26 cellular contexts compared by ENCODE assay signal in genomic region chr1:36918604-36919003, GRCh38.
"Had no signal": no experiment of that assay in that cellular context is flagged by ENCODE, and none has a peak within 500 bp of the region (broad histone marks: within the 10 kb centered on the region; RNA-seq: fewer than 3 reads in every experiment).

No MANE protein-coding gene starts in this region.

- H3K4me3 ChIP-seq: colonic mucosa, gastroesophageal sphincter, heart left ventricle, hepatocyte, right lobe of liver, smooth muscle cell, suprapubic skin, transverse colon had no signal

- H3K4me1 ChIP-seq: colonic mucosa, foreskin keratinocyte, gastroesophageal sphincter, heart left ventricle, parathyroid adenoma, right lobe of liver, suprapubic skin, transverse colon had no signal

- H3K27me3 ChIP-seq: colonic mucosa, foreskin keratinocyte, hepatocyte, right lobe of liver had no signal

- ATAC-seq: esophagus mucosa; foreskin keratinocyte; gastroesophageal sphincter; heart left ventricle; left lobe of liver; natural killer cell; right lobe of liver; stimulated activated naive CD8-positive, alpha-beta T cell treated with anti-CD3 and anti-CD28 coated beads, Interleukin-15, amount 100 ng/mL, for 72 hours had no signal

- H2AFZ ChIP-seq: hepatocyte, parathyroid adenoma had no signal

- H3K9ac ChIP-seq: parathyroid adenoma had no signal

- H3K9me3 ChIP-seq: colonic mucosa, neutrophil, right lobe of liver, suprapubic skin, transverse colon had no signal

- H3K27ac ChIP-seq: colonic mucosa, epithelial cell of prostate, foreskin keratinocyte, gastroesophageal sphincter, heart left ventricle, hepatocyte, neutrophil, parathyroid adenoma, right lobe of liver, suprapubic skin, transverse colon had no signal

- H3K4me2 ChIP-seq: hepatocyte, smooth muscle cell had no signal

- DNase-seq: central memory CD4-positive, alpha-beta T cell; colonic mucosa; dermis blood vessel endothelial cell; foreskin keratinocyte; heart left ventricle; kidney; mesendoderm; natural killer cell; right lobe of liver; stimulated activated CD4-positive, alpha-beta T cell treated with anti-CD3 and anti-CD28 coated beads, Interleukin-12 subunit alpha, Interleukin-12 subunit beta, amount 100 ng/mL, for 4 hours; stimulated activated CD4-positive, alpha-beta T cell treated with anti-CD3 and anti-CD28 coated beads, Interleukin-1b, Interleukin-23, amount 100 ng/mL, for 48 hours; stimulated activated CD4-positive, alpha-beta T cell treated with anti-CD3 and anti-CD28 coated beads, Interleukin-4, amount 100 ng/mL, for 1 hour; stimulated activated CD8-positive, alpha-beta memory T cell treated with anti-CD3 and anti-CD28 coated beads, Interleukin-4, amount 100 ng/mL, for 48 hours; stimulated activated naive CD4-positive, alpha-beta T cell; stimulated activated naive CD8-positive, alpha-beta T cell treated with anti-CD3 and anti-CD28 coated beads, Interleukin-15, amount 100 ng/mL, for 72 hours; transverse colon had no signal

- H3K27ac Mint-ChIP-seq: natural killer cell; progenitor cell of endocrine pancreas; stimulated activated naive CD8-positive, alpha-beta T cell treated with anti-CD3 and anti-CD28 coated beads, Interleukin-15, amount 100 ng/mL, for 72 hours had no signal

- H3K36me3 ChIP-seq: colonic mucosa, gastroesophageal sphincter, heart left ventricle, neutrophil, right lobe of liver, suprapubic skin, transverse colon had no signal

- H3K9me3 Mint-ChIP-seq: natural killer cell had no signal

- H3K4me1 Mint-ChIP-seq: natural killer cell; stimulated activated naive CD8-positive, alpha-beta T cell treated with anti-CD3 and anti-CD28 coated beads, Interleukin-15, amount 100 ng/mL, for 72 hours had no signal

- H3K4me3 Mint-ChIP-seq: natural killer cell; stimulated activated naive CD8-positive, alpha-beta T cell treated with anti-CD3 and anti-CD28 coated beads, Interleukin-15, amount 100 ng/mL, for 72 hours had no signal

- H3K36me3 Mint-ChIP-seq: natural killer cell had no signal
